In genomic region chr2:62512385-62512784, GRCh38 we compare ENCODE assay signal across 8 cellular contexts.
"Had no signal": no experiment of that assay in that cellular context is flagged by ENCODE, and none has a peak within 500 bp of the region (broad histone marks: within the 10 kb centered on the region; RNA-seq: fewer than 3 reads in every experiment).

No MANE protein-coding gene starts in this region.

- FAIRE-seq: G401.6, GM12878, GM12891, GM12892, GM18507, GM19239 had no signal

- DNase-seq: GDM1, GF-D8 had no signal

- H3K4me3 ChIP-seq: GM12878 had no signal

- ATAC-seq: GM12878 had no signal
